ENCODE assay signal across 14 cellular contexts in the genomic region with DNA sequence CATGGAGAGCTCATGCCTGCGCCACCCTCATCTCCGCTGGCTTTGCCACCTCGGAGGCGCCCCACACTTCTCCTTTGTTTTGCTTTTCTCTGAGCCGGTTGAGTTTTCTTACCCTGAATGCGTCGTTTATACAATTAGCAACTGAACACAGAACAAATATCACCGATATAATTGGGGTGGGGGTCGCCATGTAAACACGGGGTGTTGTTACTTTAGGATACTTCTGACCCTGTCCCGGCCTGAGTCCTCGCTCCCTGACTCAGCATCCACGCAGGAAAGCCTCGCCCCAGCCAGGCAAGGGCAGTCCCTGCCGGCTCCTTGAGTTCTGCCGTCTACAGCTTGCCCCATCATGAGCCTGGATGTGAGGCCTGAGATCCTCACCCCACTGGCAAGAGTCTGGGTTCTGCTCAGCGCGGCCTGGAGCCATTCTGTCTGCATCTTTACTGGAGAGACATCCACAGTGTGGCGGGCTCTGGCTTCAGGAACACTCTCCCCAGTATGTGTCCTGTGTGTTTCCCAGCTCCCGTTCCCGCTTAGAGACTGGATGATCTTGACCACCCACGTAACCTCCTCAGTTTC. TPM values are rescaled to one million over a fixed set of nuclear protein-coding genes. Genes with fewer than 3 reads are reported as not detected.
DNase-seq lines count a peak whose midpoint lies in the region; ATAC-seq and TF ChIP-seq lines count a peak whose summit lies in the region.
"Had no signal": no experiment of that assay in that cellular context is flagged by ENCODE, and none has a peak within 500 bp of the region (broad histone marks: within the 10 kb centered on the region; RNA-seq: fewer than 3 reads in every experiment).

No MANE protein-coding gene starts in this region.

- H3K4me1 ChIP-seq in smooth muscle cell (ENCODE audit: low read depth) (peaks cover 23% of the 10 kb centered on the region), Peyer's patch (peaks cover 0 to 23% (median 3%) of the 10 kb centered on the region in 4 donors)

- H3K27me3 Mint-ChIP-seq in T-helper 2 cell treated with Interferon-gamma antibody and Interleukin-4, amounts not matched to agents 5 μg/mL and 100 μg/mL, for 36 hours (ENCODE audit: low read depth) = peaks cover 76% of the 10 kb centered on the region
- H3K27me3 Mint-ChIP-seq in activated T-helper 17 cell treated with anti-CD3 and anti-CD28 coated beads, Interleukin-2, amount 50 U/mL, for 72 hours = peaks cover 51% of the 10 kb centered on the region

- H3K27ac ChIP-seq in smooth muscle cell (ENCODE audit: low read depth) = no peak overlapping the region
- H3K27ac ChIP-seq in Peyer's patch = no peak overlapping the region

- no peak for ATAC-seq in activated T-helper 17 cell treated with anti-CD3 and anti-CD28 coated beads, Interleukin-2, amount 50 U/mL, for 72 hours (replicated peaks)
- peak; percentile 15 for ATAC-seq in left ventricle myocardium superior

- H3K4me3 Mint-ChIP-seq in T-helper 2 cell treated with Interferon-gamma antibody and Interleukin-4, amounts not matched to agents 5 μg/mL and 100 μg/mL, for 36 hours = peak overlapping the region; percentile 9
- H3K4me3 Mint-ChIP-seq in activated T-helper 17 cell treated with anti-CD3 and anti-CD28 coated beads, Interleukin-2, amount 50 U/mL, for 72 hours = peak overlapping the region; percentile 64

- no peaks in the 10 kb centered on the region for H3F3A ChIP-seq in smooth muscle cell (ENCODE audit: low read depth)

- no peaks in the 10 kb centered on the region for H3K79me2 ChIP-seq in smooth muscle cell (ENCODE audit: low read depth)

- TF ChIP-seq CTCF in smooth muscle cell (IDR thresholded peaks at IDR 0.05; ENCODE audit: borderline replicate concordance, insufficient read depth, poor library complexity, severe bottlenecking) (no peak), Peyer's patch (IDR thresholded peaks at IDR 0.05) (no peak)

- DNase-seq in T-helper 2 cell treated with Interferon-gamma antibody and Interleukin-4, amounts not matched to agents 5 μg/mL and 100 μg/mL, for 36 hours (ENCODE audit: low spot score) = no peak
- no peak for DNase-seq in T-helper 2 cell
- DNase-seq in left ventricle myocardium superior = peak; percentile 33
- no peak for DNase-seq in smooth muscle cell (lab: John Stamatoyannopoulos, UW; ENCODE audit: unreplicated experiment)
- no peak for DNase-seq in GM19240 (ENCODE audit: insufficient read length, low spot score)
- no peak for DNase-seq in Peyer's patch
- no peak for DNase-seq in NOMO-1 treated with DMSO at 0.1 percent for 48 hours (lab: John Stamatoyannopoulos, UW; ENCODE audit: unreplicated experiment)
- DNase-seq: 8988T; activated CD4-positive, alpha-beta T cell treated with anti-CD3 and anti-CD28 coated beads, Interleukin-2, amount 50 U/mL, for 1 hour had no signal

- peaks cover 1% of the 10 kb centered on the region for H3K36me3 Mint-ChIP-seq in T-helper 2 cell treated with Interferon-gamma antibody and Interleukin-4, amounts not matched to agents 5 μg/mL and 100 μg/mL, for 36 hours (ENCODE audit: low read depth)
- H3K36me3 Mint-ChIP-seq in activated T-helper 17 cell treated with anti-CD3 and anti-CD28 coated beads, Interleukin-2, amount 50 U/mL, for 72 hours (ENCODE audit: low read depth) = no peaks in the 10 kb centered on the region

- TF ChIP-seq POLR2A in Peyer's patch (IDR thresholded peaks at IDR 0.05) = no peak

- H4K20me1 ChIP-seq in smooth muscle cell (ENCODE audit: low read depth) = peaks cover 9% of the 10 kb centered on the region

- no peaks in the 10 kb centered on the region for H3K9me3 Mint-ChIP-seq in T-helper 2 cell treated with Interferon-gamma antibody and Interleukin-4, amounts not matched to agents 5 μg/mL and 100 μg/mL, for 36 hours
- no peaks in the 10 kb centered on the region for H3K9me3 Mint-ChIP-seq in activated T-helper 17 cell treated with anti-CD3 and anti-CD28 coated beads, Interleukin-2, amount 50 U/mL, for 72 hours
- H3K9me3 Mint-ChIP-seq: neural crest cell had no signal

- H3K4me2 ChIP-seq in smooth muscle cell = peak overlapping the region; percentile 81

- H3K4me3 ChIP-seq in smooth muscle cell = peak overlapping the region; percentile 34
- H3K4me3 ChIP-seq in Peyer's patch = no peak overlapping the region

- no peaks in the 10 kb centered on the region for H3K9me3 ChIP-seq in smooth muscle cell (replicated peaks; ENCODE audit: low read depth)
- H3K9me3 ChIP-seq in Peyer's patch = no peaks in the 10 kb centered on the region

- no peak overlapping the region for H3K9ac ChIP-seq in smooth muscle cell (ENCODE audit: low read depth)

- peak overlapping the region; percentile 23 for H3K27ac Mint-ChIP-seq in T-helper 2 cell treated with Interferon-gamma antibody and Interleukin-4, amounts not matched to agents 5 μg/mL and 100 μg/mL, for 36 hours
- H3K27ac Mint-ChIP-seq in activated T-helper 17 cell treated with anti-CD3 and anti-CD28 coated beads, Interleukin-2, amount 50 U/mL, for 72 hours = no peak overlapping the region

- intact Hi-C loops in left ventricle myocardium superior (cut with micrococcal nuclease) = no loop called here

- H3K36me3 ChIP-seq in smooth muscle cell (ENCODE audit: low read depth) = no peaks in the 10 kb centered on the region
- no peaks in the 10 kb centered on the region for H3K36me3 ChIP-seq in Peyer's patch

- 43% methylated on average over 22 of the region's 22 CpGs for WGBS in smooth muscle cell (ENCODE audit: low lambda C conversion rate)

- H3K27me3 ChIP-seq in smooth muscle cell (ENCODE audit: low read depth) (peaks cover 92% of the 10 kb centered on the region), Peyer's patch (peaks cover 0 to 52% of the 10 kb centered on the region in 2 donors)

- peaks cover 17% of the 10 kb centered on the region for H3K4me1 Mint-ChIP-seq in T-helper 2 cell treated with Interferon-gamma antibody and Interleukin-4, amounts not matched to agents 5 μg/mL and 100 μg/mL, for 36 hours (ENCODE audit: low read depth)
- peaks cover 8% of the 10 kb centered on the region for H3K4me1 Mint-ChIP-seq in activated T-helper 17 cell treated with anti-CD3 and anti-CD28 coated beads, Interleukin-2, amount 50 U/mL, for 72 hours

- H2AFZ ChIP-seq in smooth muscle cell (ENCODE audit: low read depth) = no peak overlapping the region

RNA-seq across cellular contexts. Expression of a gene that starts 5.5 kb away (rescaled TPM):
- not detected for total RNA-seq in activated T-helper 17 cell treated with anti-CD3 and anti-CD28 coated beads, Interleukin-2, amount 50 U/mL, for 72 hours
- total RNA-seq in left ventricle myocardium superior (285 TPM), smooth muscle cell (2.4 and 8.0 TPM in 2 replicates), Peyer's patch (not detected)
- 6.8 and 7.9 TPM in 2 replicates for polyA plus RNA-seq in smooth muscle cell
- total RNA-seq: frontal cortex, kidney epithelial cell, ureter had no signal

Comparison
In these comparisons a context has a peak if more than half of its experiments do, and no peak if none do; other contexts are left out.
1. RNA of a gene that starts 5.5 kb away (total RNA-seq): 285 TPM in left ventricle myocardium superior (single experiment); 2.4 to 8.0 TPM in smooth muscle cell, not detected in activated T-helper 17 cell treated with anti-CD3 and anti-CD28 coated beads, Interleukin-2, amount 50 U/mL, for 72 hours and not detected in Peyer's patch; every median in the first group is over 10 times any median in the second.